In the genomic region with DNA sequence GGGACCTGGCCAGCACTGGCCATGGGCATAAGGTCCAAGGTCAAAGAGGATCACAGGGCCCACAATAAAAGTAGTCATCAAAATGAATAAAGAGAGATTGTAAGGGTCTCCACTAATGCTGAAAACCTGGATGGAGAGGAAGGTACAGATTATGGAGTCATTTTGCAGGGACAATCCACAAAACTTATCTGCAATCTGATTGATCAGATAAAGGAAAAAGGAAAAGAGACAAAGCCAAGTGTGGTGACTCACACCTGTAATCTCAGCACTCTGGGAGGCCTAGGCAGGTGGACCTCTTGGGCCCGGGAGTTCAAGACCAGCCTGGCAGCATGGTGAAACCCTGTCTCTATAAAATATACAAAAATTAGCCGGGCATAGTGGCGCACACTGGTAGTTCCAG, we compare ENCODE assay signal across 23 cellular contexts.
"Had no signal": no experiment of that assay in that cellular context is flagged by ENCODE, and none has a peak within 500 bp of the region (broad histone marks: within the 10 kb centered on the region; RNA-seq: fewer than 3 reads in every experiment).

No MANE protein-coding gene starts in this region.

- FAIRE-seq: colon, islet of Langerhans, keratinocyte had no signal

- H3K27me3 ChIP-seq: dorsolateral prefrontal cortex, gastrocnemius medialis, heart right ventricle, left lung had no signal

- H3K9me3 ChIP-seq: esophagus squamous epithelium, gastrocnemius medialis, heart right ventricle, left lung, lower lobe of right lung had no signal

- H3K36me3 ChIP-seq: esophagus squamous epithelium, gastrocnemius medialis, heart right ventricle, left lung, lower lobe of right lung had no signal

- H3K27ac ChIP-seq: coronary artery, epithelial cell of prostate, esophagus squamous epithelium, gastrocnemius medialis, heart right ventricle, left lung, lower lobe of right lung had no signal

- H3K4me3 ChIP-seq: coronary artery, dorsolateral prefrontal cortex, esophagus squamous epithelium, gastrocnemius medialis, heart right ventricle, left lung, lower lobe of right lung had no signal

- DNase-seq: dorsolateral prefrontal cortex; effector CD4-positive, alpha-beta T cell; effector memory CD4-positive, alpha-beta T cell; erythroblast; esophagus squamous epithelium; foreskin fibroblast; foreskin melanocyte; gastrocnemius medialis; glutamatergic neuron; head of caudate nucleus; heart right ventricle; hippocampal formation; left cardiac atrium; left lung; left ventricle myocardium superior; lower lobe of right lung; mesenchymal stem cell; midbrain had no signal

- H3K4me1 ChIP-seq: esophagus squamous epithelium, gastrocnemius medialis, heart right ventricle, left lung, lower lobe of right lung had no signal
